1 cellular context compared by ENCODE assay signal in genomic region chr9:37591775-37592107, GRCh38.
TF ChIP-seq lines count a peak whose summit lies in the region.

No MANE protein-coding gene starts in this region.

TF ChIP-seq in GM12878, 131 proteins besides CTCF, POLR2A, EP300 and RAD21 (continued from another document):
- TF ChIP-seq PKNOX1 (IDR thresholded peaks at IDR 0.05) (peak; percentile 88), PBX3 (IDR thresholded peaks at IDR 0.05; ENCODE audit: insufficient replicate concordance, low read depth, low read length) (peak; percentile 33), EED (IDR thresholded peaks at IDR 0.05; ENCODE audit: low read depth) (no peak), MLLT1 (IDR thresholded peaks at IDR 0.05) (no peak)
TF ChIP-seq in GM12878: peak in this region for 2.
